12 cellular contexts compared by ENCODE assay signal in the genomic region with DNA sequence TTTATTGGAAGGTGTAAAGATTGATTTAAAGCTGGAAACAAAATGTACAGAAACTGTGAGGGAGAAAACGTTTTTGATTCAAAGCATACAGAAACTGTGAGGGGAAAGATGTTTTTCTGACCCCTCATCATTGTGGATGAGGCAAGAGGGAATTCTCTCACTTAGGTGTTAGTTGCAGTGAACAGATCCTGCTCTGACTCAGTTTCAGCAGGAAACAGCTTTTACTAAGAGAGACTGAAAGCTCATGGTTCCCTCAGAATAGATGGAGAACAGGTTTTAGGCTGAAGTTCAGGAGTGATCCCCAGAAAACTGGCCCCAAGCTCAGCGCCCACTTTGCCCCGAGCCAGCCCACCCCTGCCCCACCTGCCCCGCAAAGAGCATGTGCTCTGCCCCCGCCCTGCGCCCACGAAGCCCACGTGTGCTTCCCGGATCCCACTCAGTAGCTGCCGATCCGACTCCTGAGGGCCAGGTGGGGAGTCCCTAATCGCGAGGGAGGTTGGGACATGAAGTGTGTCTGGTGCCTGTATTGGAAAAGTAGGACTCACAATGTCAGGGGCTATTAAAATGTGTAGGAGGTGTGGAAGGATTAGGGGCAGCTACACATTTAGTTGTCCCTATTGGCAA. TPM values are rescaled to one million over a fixed set of nuclear protein-coding genes. Genes with fewer than 3 reads are reported as not detected.
"Had no signal": no experiment of that assay in that cellular context is flagged by ENCODE, and none has a peak within 500 bp of the region (broad histone marks: within the 10 kb centered on the region; RNA-seq: fewer than 3 reads in every experiment).

No MANE protein-coding gene starts in this region.

- H3K9me3 Mint-ChIP-seq: activated naive CD4-positive, alpha-beta T cell treated with anti-CD3 and anti-CD28 coated beads, Interleukin-2, amount 10 ng/mL, durations not matched to agents 7 days and 5 days; naive thymus-derived CD8-positive, alpha-beta T cell; stimulated activated naive CD8-positive, alpha-beta T cell treated with anti-CD3 and anti-CD28 coated beads, Interleukin-15, Interleukin-2, amounts not matched to agents 100 ng/mL and 50 ng/mL, for 24 hours had no signal

- H3K27ac Mint-ChIP-seq: activated naive CD4-positive, alpha-beta T cell treated with anti-CD3 and anti-CD28 coated beads, Interleukin-2, amount 10 ng/mL, durations not matched to agents 7 days and 5 days; stimulated activated naive CD8-positive, alpha-beta T cell treated with anti-CD3 and anti-CD28 coated beads, Interleukin-15, Interleukin-2, amounts not matched to agents 100 ng/mL and 50 ng/mL, for 24 hours; WTC11 had no signal

- H3K4me3 Mint-ChIP-seq: activated naive CD4-positive, alpha-beta T cell treated with anti-CD3 and anti-CD28 coated beads, Interleukin-2, amount 10 ng/mL, durations not matched to agents 7 days and 5 days; naive thymus-derived CD8-positive, alpha-beta T cell; stimulated activated naive CD8-positive, alpha-beta T cell treated with anti-CD3 and anti-CD28 coated beads, Interleukin-15, Interleukin-2, amounts not matched to agents 100 ng/mL and 50 ng/mL, for 24 hours; WTC11 had no signal

- ATAC-seq: naive thymus-derived CD8-positive, alpha-beta T cell; WTC11 had no signal

- H3K27me3 ChIP-seq: cardiac muscle cell, left lung, neutrophil had no signal

- H3K4me3 ChIP-seq: cardiac muscle cell, left lung had no signal

- H3K9me3 ChIP-seq: left lung, neutrophil had no signal

- DNase-seq: activated CD4-positive, alpha-beta T cell treated with anti-CD3 and anti-CD28 coated beads, Interleukin-2, amount 50 U/mL, for 1 hour; activated naive CD4-positive, alpha-beta T cell treated with anti-CD3 and anti-CD28 coated beads, Interleukin-2, amount 10 ng/mL, durations not matched to agents 7 days and 5 days; hippocampal formation; naive thymus-derived CD8-positive, alpha-beta T cell; retina; T-helper 2 cell had no signal

- H3K27ac ChIP-seq: cardiac muscle cell, left lung, neutrophil had no signal

- H3K36me3 ChIP-seq: cardiac muscle cell, left lung, neutrophil had no signal

- H3K4me1 Mint-ChIP-seq: WTC11 had no signal

- H3K27me3 Mint-ChIP-seq: activated naive CD4-positive, alpha-beta T cell treated with anti-CD3 and anti-CD28 coated beads, Interleukin-2, amount 10 ng/mL, durations not matched to agents 7 days and 5 days; naive thymus-derived CD8-positive, alpha-beta T cell; stimulated activated naive CD8-positive, alpha-beta T cell treated with anti-CD3 and anti-CD28 coated beads, Interleukin-15, Interleukin-2, amounts not matched to agents 100 ng/mL and 50 ng/mL, for 24 hours had no signal

RNA-seq across cellular contexts. Expression of gene IRF4, which starts 58.1 kb away (rescaled TPM):
- total RNA-seq: cardiac muscle cell, glomerular endothelial cell had no signal
